In genomic region chr5:140488141-140488540, GRCh38 we compare ENCODE assay signal across 1 cellular context. TPM values are rescaled to one million over a fixed set of nuclear protein-coding genes. Genes with fewer than 3 reads are reported as not detected.
"Had no signal": no experiment of that assay in that cellular context is flagged by ENCODE, and none has a peak within 500 bp of the region (broad histone marks: within the 10 kb centered on the region; RNA-seq: fewer than 3 reads in every experiment).

No MANE protein-coding gene starts in this region.

RNA-seq across cellular contexts. Expression of gene EIF4EBP3, which starts 59.3 kb away (rescaled TPM):
- total RNA-seq: frontal cortex had no signal
